ENCODE assay signal across 27 cellular contexts in genomic region chr15:83892498-83892897, GRCh38.
DNase-seq lines count a peak whose midpoint lies in the region; ATAC-seq and TF ChIP-seq lines count a peak whose summit lies in the region.
"Had no signal": no experiment of that assay in that cellular context is flagged by ENCODE, and none has a peak within 500 bp of the region (broad histone marks: within the 10 kb centered on the region; RNA-seq: fewer than 3 reads in every experiment).

No MANE protein-coding gene starts in this region.

- H3K27me3 ChIP-seq in foreskin keratinocyte, result peaks cover 6% of the 10 kb centered on the region
- H3K27me3 ChIP-seq: BE2C; BLaER1; BLaER1 treated with 17β-estradiol and CSF1 and Interleukin-3, amounts not matched to agents 10 nM and 100 nM had no signal

- no peak for TF ChIP-seq CTCF in LNCaP clone FGC (IDR thresholded peaks at IDR 0.05; ENCODE audit: control insufficient read depth, extremely low read depth, insufficient read depth)
- no peak for TF ChIP-seq CTCF in foreskin keratinocyte (conservative IDR thresholded peaks at IDR 0.05)

- peak; percentile 62 for DNase-seq in LNCaP clone FGC (ENCODE audit: low read depth)
- no peak for DNase-seq in foreskin keratinocyte
- DNase-seq: 8988T; ACHN; AML-193; BE2C; C1 segment of cervical spinal cord; Caco-2; Calu3; CD4-positive, alpha-beta memory T cell; CD4-positive, alpha-beta T cell; CD4-positive, CD25-positive, alpha-beta regulatory T cell; CD8-positive, alpha-beta memory T cell; CD8-positive, alpha-beta T cell; COR-L47; DMS 273 treated with DMSO at 0.1 percent for 48 hours; DMS153; DMS53; DMS79; DMS79 treated with DMSO at 0.1 percent for 48 hours; DND-41; EL had no signal

- no peaks in the 10 kb centered on the region for H3K4me1 ChIP-seq in foreskin keratinocyte
- H3K4me1 ChIP-seq: A549, BE2C, Caco-2 had no signal

- ATAC-seq in foreskin keratinocyte, result no peak
- ATAC-seq: A549; CD8-positive, alpha-beta T cell had no signal

- H3K4me3 ChIP-seq in LNCaP clone FGC (ENCODE audit: low read depth, low read length), result no peak overlapping the region
- H3K4me3 ChIP-seq: A549; BLaER1; BLaER1 treated with 17β-estradiol and CSF1 and Interleukin-3, amounts not matched to agents 10 nM and 100 nM had no signal

- no peak overlapping the region for H3K27ac ChIP-seq in foreskin keratinocyte
- H3K27ac ChIP-seq: 22Rv1; A549; BLaER1; BLaER1 treated with 17β-estradiol and CSF1 and Interleukin-3, amounts not matched to agents 10 nM and 100 nM; C4-2B had no signal
